Comparison of ENCODE assay signal across 1 cellular context in the genomic region with DNA sequence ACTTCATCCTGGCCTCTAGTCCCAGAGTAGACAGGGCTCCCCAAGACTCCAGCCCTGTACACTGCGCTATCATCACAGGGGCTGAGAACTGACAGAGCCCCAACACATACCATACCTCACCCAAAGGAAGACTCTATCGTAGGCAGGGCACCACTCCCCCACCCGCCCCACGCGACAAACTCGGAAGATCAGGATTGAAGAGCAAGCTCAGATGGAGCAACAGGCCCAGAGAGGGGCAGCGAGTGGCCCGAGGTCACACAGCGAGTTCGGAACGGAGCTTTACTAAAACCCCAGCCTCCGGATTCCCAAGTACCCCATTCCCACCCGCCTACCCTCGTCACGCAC.
TF ChIP-seq lines count a peak whose summit lies in the region.

No MANE protein-coding gene starts in this region.

TF ChIP-seq in HCT116, 20 proteins besides CTCF, POLR2A, EP300 and RAD21 (continued from another document):
- no peak for TF ChIP-seq SP1 (IDR thresholded peaks at IDR 0.05; ENCODE audit: low read depth)
